ENCODE assay signal across 1 cellular context in the genomic region with DNA sequence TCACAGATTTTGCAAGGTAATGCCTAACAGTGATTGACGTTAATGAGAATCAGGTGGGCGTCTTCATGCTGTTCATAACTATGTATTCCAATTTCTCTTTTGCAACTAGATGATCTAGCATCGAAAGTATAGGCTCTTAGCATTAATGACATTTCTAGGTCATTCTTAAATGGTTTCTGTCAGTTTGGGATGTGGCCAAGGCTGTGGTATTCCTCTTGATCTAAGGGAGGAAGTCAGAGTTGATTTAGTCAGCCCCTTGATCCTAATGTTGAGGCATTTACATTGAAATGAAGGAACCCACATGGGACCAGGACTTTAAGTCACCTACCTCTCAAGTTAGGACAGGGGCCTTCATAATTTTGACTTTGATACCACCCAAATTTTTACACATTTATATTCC.
TF ChIP-seq lines count a peak whose summit lies in the region.

No MANE protein-coding gene starts in this region.

TF ChIP-seq in SK-N-SH, 30 proteins besides CTCF, POLR2A, EP300 and RAD21 (continued from another document):
- TF ChIP-seq, protein P1, sequence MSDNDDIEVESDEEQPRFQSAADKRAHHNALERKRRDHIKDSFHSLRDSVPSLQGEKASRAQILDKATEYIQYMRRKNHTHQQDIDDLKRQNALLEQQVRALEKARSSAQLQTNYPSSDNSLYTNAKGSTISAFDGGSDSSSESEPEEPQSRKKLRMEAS (IDR thresholded peaks at IDR 0.05; ENCODE audit: low read depth) = no peak
